In the genomic region with DNA sequence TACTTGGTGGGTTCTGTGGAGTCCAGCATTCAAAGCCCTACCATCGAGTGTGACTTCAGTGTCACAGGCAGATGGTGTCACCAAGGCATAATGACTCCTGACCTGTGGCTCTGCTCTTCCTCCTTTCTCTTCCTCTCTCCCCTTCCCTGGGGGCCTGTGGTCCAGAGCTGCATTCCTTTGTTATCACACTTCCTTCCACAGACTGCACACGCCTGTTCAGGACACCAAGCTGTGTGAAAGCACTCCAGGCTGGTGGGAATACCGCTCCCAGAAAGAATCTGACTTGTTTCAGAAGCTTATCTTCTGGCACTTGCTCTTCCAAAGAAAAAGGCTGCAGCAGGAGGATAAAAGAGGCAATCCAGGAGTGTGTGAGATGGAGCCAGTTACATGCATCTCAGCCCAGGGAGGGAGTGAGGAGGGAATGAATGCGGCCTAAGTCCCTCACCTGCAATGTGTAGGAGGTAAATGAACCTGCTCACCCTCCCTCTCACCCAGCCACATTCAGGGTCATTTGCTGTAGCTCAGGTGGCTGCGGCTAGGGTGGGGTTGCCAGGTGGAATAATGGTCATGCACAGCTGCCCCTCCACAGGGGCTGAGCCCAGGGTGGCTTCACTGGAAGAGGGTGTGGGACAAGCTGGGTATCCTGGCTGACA, we compare ENCODE assay signal across 11 cellular contexts.
DNase-seq lines count a peak whose midpoint lies in the region; ATAC-seq and TF ChIP-seq lines count a peak whose summit lies in the region.
"Had no signal": no experiment of that assay in that cellular context is flagged by ENCODE, and none has a peak within 500 bp of the region (broad histone marks: within the 10 kb centered on the region; RNA-seq: fewer than 3 reads in every experiment).

No MANE protein-coding gene starts in this region.

- H2AFZ ChIP-seq in ACC112 (ENCODE audit: low read length, unreplicated experiment), result no peak overlapping the region

- peak overlapping the region; percentile 3; the same call in 1 of the 2 replicates for H3K27ac ChIP-seq in ACC112 (ENCODE audit: low read depth, low read length)
- H3K27ac ChIP-seq: testis had no signal

- H3K79me2 ChIP-seq in ACC112 (ENCODE audit: control insufficient read depth, insufficient read depth, low read length, unreplicated experiment), result no peaks in the 10 kb centered on the region

- H3K36me3 Mint-ChIP-seq in activated T-cell treated with anti-CD3 and anti-CD28 coated beads, Interleukin-2, amount 50 U/mL, for 4 hours (ENCODE audit: insufficient read depth), result no peaks in the 10 kb centered on the region
- H3K36me3 Mint-ChIP-seq: IgD-negative memory B cell had no signal

- peaks cover 37% of the 10 kb centered on the region for H3K4me1 ChIP-seq in ACC112 (ENCODE audit: control insufficient read depth, insufficient read depth, low read length, unreplicated experiment)

- no peak for TF ChIP-seq CTCF in NB4 (IDR thresholded peaks at IDR 0.05; ENCODE audit: low read depth, low read length)

- H3K27me3 ChIP-seq in ACC112 (ENCODE audit: insufficient read depth, low read length), result no peaks in the 10 kb centered on the region
- H3K27me3 ChIP-seq: testis had no signal

- DNase-seq in NB4 (ENCODE audit: low read depth), result peak; percentile 61
- peak; percentile 59 for DNase-seq in dermis blood vessel endothelial cell
- peak; percentile 39 for DNase-seq in left kidney (ENCODE audit: low read depth, low spot score)
- no peak for DNase-seq in activated T-cell treated with anti-CD3 and anti-CD28 coated beads, Interleukin-2, amount 50 U/mL, for 4 hours
- no peak for DNase-seq in CD1c-positive myeloid dendritic cell (ENCODE audit: extremely low spot score)
- DNase-seq: anterior cingulate cortex, testis had no signal

- H3K4me3 Mint-ChIP-seq in activated T-cell treated with anti-CD3 and anti-CD28 coated beads, Interleukin-2, amount 50 U/mL, for 4 hours, result no peak overlapping the region
- H3K4me3 Mint-ChIP-seq: IgD-negative memory B cell had no signal

- H3K4me1 Mint-ChIP-seq in activated T-cell treated with anti-CD3 and anti-CD28 coated beads, Interleukin-2, amount 50 U/mL, for 4 hours (ENCODE audit: low read depth), result no peaks in the 10 kb centered on the region
- H3K4me1 Mint-ChIP-seq: IgD-negative memory B cell had no signal

- no peak for TF ChIP-seq POLR2A in NB4 (IDR thresholded peaks at IDR 0.05; ENCODE audit: extremely low read depth, insufficient read length)

- ATAC-seq in activated T-cell treated with anti-CD3 and anti-CD28 coated beads, Interleukin-2, amount 50 U/mL, for 4 hours, result no peak
- no peak for ATAC-seq in HG03521 (IDR thresholded peaks at IDR 0.05; ENCODE audit: unreplicated experiment)
- no peak for ATAC-seq in HG02870 (IDR thresholded peaks at IDR 0.05; ENCODE audit: unreplicated experiment)

- H3K27me3 Mint-ChIP-seq in activated T-cell treated with anti-CD3 and anti-CD28 coated beads, Interleukin-2, amount 50 U/mL, for 4 hours (ENCODE audit: low read depth), result peaks cover 5% of the 10 kb centered on the region

- H3K4me3 ChIP-seq in ACC112 (ENCODE audit: low read depth, low read length), result no peak overlapping the region
- H3K4me3 ChIP-seq in NB4 (ENCODE audit: low read depth, low read length), result no peak overlapping the region
- H3K4me3 ChIP-seq: testis had no signal

- no peaks in the 10 kb centered on the region for H3K36me3 ChIP-seq in ACC112 (ENCODE audit: insufficient read depth, low read length)

- no peaks in the 10 kb centered on the region for H3K9me3 Mint-ChIP-seq in activated T-cell treated with anti-CD3 and anti-CD28 coated beads, Interleukin-2, amount 50 U/mL, for 4 hours
- H3K9me3 Mint-ChIP-seq: IgD-negative memory B cell had no signal

Comparison
In these comparisons a context has a peak if more than half of its experiments do, and no peak if none do; other contexts are left out.
1. DNase-seq: peak in NB4 (single experiment), dermis blood vessel endothelial cell (single experiment) and left kidney (single experiment); none in activated T-cell treated with anti-CD3 and anti-CD28 coated beads, Interleukin-2, amount 50 U/mL, for 4 hours (single experiment) and CD1c-positive myeloid dendritic cell (single experiment).